20 cellular contexts compared by ENCODE assay signal in the genomic region with DNA sequence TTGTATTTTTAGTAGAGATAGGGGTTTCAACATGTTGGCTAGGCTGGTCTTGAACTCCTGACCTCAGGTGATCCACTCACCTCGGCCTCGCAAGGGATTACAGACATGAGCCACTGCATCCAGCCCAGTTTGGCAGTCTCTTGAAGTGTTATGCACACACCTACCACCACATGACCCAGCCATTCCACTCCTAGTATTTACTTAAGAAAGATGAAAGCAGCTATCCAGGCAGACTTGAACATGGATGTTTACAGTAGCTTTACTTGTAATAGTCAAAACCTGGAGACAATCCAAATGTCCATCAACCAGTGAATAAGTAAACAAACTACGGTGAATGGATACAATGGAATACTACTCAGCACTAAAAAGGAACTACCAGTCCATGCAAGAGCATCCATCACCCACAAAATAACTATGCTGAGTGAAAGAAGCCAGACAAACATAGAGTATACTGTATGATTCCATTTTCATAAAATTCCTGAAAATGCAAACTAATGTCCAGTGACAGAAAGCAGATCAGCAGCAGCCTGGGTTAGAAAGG. TPM values are rescaled to one million over a fixed set of nuclear protein-coding genes. Genes with fewer than 3 reads are reported as not detected.
DNase-seq lines count a peak whose midpoint lies in the region; ATAC-seq and TF ChIP-seq lines count a peak whose summit lies in the region.
"Had no signal": no experiment of that assay in that cellular context is flagged by ENCODE, and none has a peak within 500 bp of the region (broad histone marks: within the 10 kb centered on the region; RNA-seq: fewer than 3 reads in every experiment).

No MANE protein-coding gene starts in this region.

- H3K36me3 ChIP-seq in body of pancreas (replicated peaks in 1 of 2; ENCODE audit: insufficient read depth in 1 of 2, low read depth in 2 of 2), result no peaks in the 10 kb centered on the region
- H3K36me3 ChIP-seq: gastroesophageal sphincter, thoracic aorta had no signal

- no peak overlapping the region for H3K27ac ChIP-seq in body of pancreas
- H3K27ac ChIP-seq: gastroesophageal sphincter, GM23248, thoracic aorta had no signal

- H3K4me3 ChIP-seq in LNCaP clone FGC (ENCODE audit: low read depth, low read length) (no peak overlapping the region), body of pancreas (no peak overlapping the region)
- H3K4me3 ChIP-seq: gastroesophageal sphincter, GM23248, smooth muscle cell, thoracic aorta had no signal

- no peaks in the 10 kb centered on the region for H3K9me3 ChIP-seq in body of pancreas
- H3K9me3 ChIP-seq: gastroesophageal sphincter, thoracic aorta had no signal

- 14 to 19% methylated on average over 3 of the region's 3 CpGs for WGBS in body of pancreas, 2 donors

- no peaks in the 10 kb centered on the region for H3K27me3 ChIP-seq in body of pancreas
- H3K27me3 ChIP-seq: gastroesophageal sphincter had no signal

- ATAC-seq in body of pancreas, result peak; percentile 36
- ATAC-seq: activated CD8-positive, alpha-beta T cell treated with anti-CD3 and anti-CD28 coated beads for 36 hours; activated T-cell treated with anti-CD3 and anti-CD28 coated beads, Interleukin-2, amount 50 U/mL, for 72 hours; gastroesophageal sphincter; natural killer cell had no signal

- TF ChIP-seq CTCF in LNCaP clone FGC (IDR thresholded peaks at IDR 0.05; ENCODE audit: control insufficient read depth, extremely low read depth, insufficient read depth), result no peak
- TF ChIP-seq CTCF in body of pancreas (IDR thresholded peaks at IDR 0.05), result no peak

- DNase-seq in DMS153 treated with DMSO at 0.1 percent for 48 hours (lab: John Stamatoyannopoulos, UW; ENCODE audit: unreplicated experiment), result peak; percentile 38
- peak; percentile 98 for DNase-seq in LNCaP clone FGC (ENCODE audit: low read depth)
- peak; percentile 41 to 82 (median 74) for DNase-seq in body of pancreas
- peak; percentile 72 for DNase-seq in mucosa of gallbladder (ENCODE audit: low spot score)
- DNase-seq in activated CD4-positive, alpha-beta T cell treated with anti-CD3 and anti-CD28 coated beads, Interleukin-2, amount 50 U/mL, for 4 hours, result no peak
- DNase-seq in epidermal melanocyte (ENCODE audit: insufficient read length, low spot score), result no peak
- no peak for DNase-seq in NCI-H2171 treated with DMSO at 0.1 percent for 48 hours (lab: John Stamatoyannopoulos, UW)
- no peak for DNase-seq in effector CD4-positive, alpha-beta T cell
- DNase-seq: activated CD8-positive, alpha-beta T cell treated with anti-CD3 and anti-CD28 coated beads for 36 hours; activated naive CD8-positive, alpha-beta T cell treated with anti-CD3 and anti-CD28 coated beads for 36 hours; activated T-cell treated with anti-CD3 and anti-CD28 coated beads, Interleukin-2, amount 50 U/mL, for 72 hours; cortex of kidney; GM23248; KBM-7; natural killer cell; NCI-H526 treated with DMSO at 0.1 percent for 48 hours; posterior cingulate gyrus had no signal

- no peak for TF ChIP-seq POLR2A in body of pancreas (IDR thresholded peaks at IDR 0.05)

- intact Hi-C loops in body of pancreas (cut with DNase I), result no loop called here

- H3K4me1 ChIP-seq in body of pancreas, result peaks cover 52% of the 10 kb centered on the region
- H3K4me1 ChIP-seq: gastroesophageal sphincter had no signal

RNA-seq across cellular contexts. Expression of gene RASD1, which starts 37.8 kb away (rescaled TPM):
- total RNA-seq in body of pancreas (10 to 100 TPM; 17.6 to 58.0 TPM), mucosa of gallbladder (4.6 TPM)

RNA-seq across cellular contexts. Expression of gene MED9, which starts 57.2 kb away (rescaled TPM):
- total RNA-seq in body of pancreas (1 to 10 TPM; 4.9 to 7.8 TPM), mucosa of gallbladder (13.9 TPM)

RNA-seq across cellular contexts. Expression of gene PEMT, which starts 57.5 kb away (rescaled TPM):
- 10 to 100 TPM; 23.4 to 27.8 TPM for total RNA-seq in body of pancreas
- total RNA-seq in mucosa of gallbladder, result 18.5 TPM

Comparison
In these comparisons a context has a peak if more than half of its experiments do, and no peak if none do; other contexts are left out.
1. DNase-seq: peak in DMS153 treated with DMSO at 0.1 percent for 48 hours (single experiment), LNCaP clone FGC (single experiment), body of pancreas (4 of 4) and mucosa of gallbladder (single experiment); none in activated CD4-positive, alpha-beta T cell treated with anti-CD3 and anti-CD28 coated beads, Interleukin-2, amount 50 U/mL, for 4 hours (0 of 2), epidermal melanocyte (single experiment), NCI-H2171 treated with DMSO at 0.1 percent for 48 hours (single experiment) and effector CD4-positive, alpha-beta T cell (single experiment).